8 cellular contexts compared by ENCODE assay signal in the genomic region with DNA sequence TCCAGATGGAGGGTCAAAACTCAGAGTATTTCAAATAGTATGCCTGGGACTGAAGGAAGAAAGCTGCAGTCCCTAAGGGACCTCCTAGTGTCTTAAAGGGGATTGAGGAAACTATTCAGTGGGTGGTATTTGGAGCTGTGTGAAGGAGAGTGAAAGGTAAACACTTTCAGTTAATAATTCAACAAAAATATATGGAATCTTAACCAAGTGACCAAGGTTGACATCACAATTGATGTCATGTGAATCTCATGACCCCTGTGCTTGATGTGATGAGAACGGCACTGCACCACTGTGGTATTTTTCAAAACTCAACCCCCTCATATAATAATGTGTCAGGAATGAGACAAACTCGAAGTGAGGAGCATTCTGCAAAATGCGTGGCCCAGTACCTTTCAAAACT.
"Had no signal": no experiment of that assay in that cellular context is flagged by ENCODE, and none has a peak within 500 bp of the region (broad histone marks: within the 10 kb centered on the region; RNA-seq: fewer than 3 reads in every experiment).

No MANE protein-coding gene starts in this region.

- H3K4me3 ChIP-seq: GM23248, HAP-1, K562 had no signal

- ATAC-seq: HCT116, K562 had no signal

- DNase-seq: GM23248, GOT3, H7, HFFc6, IMR-90 had no signal
